In genomic region chr6:40685771-40686170, GRCh38 we compare ENCODE assay signal across 15 cellular contexts.
DNase-seq lines count a peak whose midpoint lies in the region; ATAC-seq and TF ChIP-seq lines count a peak whose summit lies in the region.
"Had no signal": no experiment of that assay in that cellular context is flagged by ENCODE, and none has a peak within 500 bp of the region (broad histone marks: within the 10 kb centered on the region; RNA-seq: fewer than 3 reads in every experiment).

No MANE protein-coding gene starts in this region.

- H3K4me1 ChIP-seq in BE2C = peaks cover 12% of the 10 kb centered on the region
- no peaks in the 10 kb centered on the region for H3K4me1 ChIP-seq in mucosa of descending colon (ENCODE audit: low read depth)
- H3K4me1 ChIP-seq in stomach = peaks cover 0 to 7% (median 7%) of the 10 kb centered on the region in 4 donors
- H3K4me1 ChIP-seq in body of pancreas = no peaks in the 10 kb centered on the region
- peaks cover 0 to 7% (median 0%) of the 10 kb centered on the region in 9 donors for H3K4me1 ChIP-seq in heart right ventricle

- no peak overlapping the region for H3K4me3 ChIP-seq in BE2C (ENCODE audit: low read depth, low read length)
- no peak overlapping the region for H3K4me3 ChIP-seq in mucosa of descending colon
- H3K4me3 ChIP-seq in stomach = no peak overlapping the region
- H3K4me3 ChIP-seq in body of pancreas = no peak overlapping the region
- H3K4me3 ChIP-seq in heart right ventricle = no peak overlapping the region
- H3K4me3 ChIP-seq: GM23338 had no signal

- no peak for TF ChIP-seq EP300 in stomach (IDR thresholded peaks at IDR 0.05)

- ATAC-seq in mucosa of descending colon = peak; percentile 72
- ATAC-seq in body of pancreas = no peak
- ATAC-seq in heart right ventricle = no peak
- ATAC-seq: CD8-positive, alpha-beta T cell; GM23338 had no signal

- H3K27me3 ChIP-seq in BE2C (no peaks in the 10 kb centered on the region), stomach (no peaks in the 10 kb centered on the region), body of pancreas (no peaks in the 10 kb centered on the region), heart right ventricle (peaks cover 0 to 25% (median 0%) of the 10 kb centered on the region in 7 donors)

- CTCF ChIA-PET in RWPE1 (lab: Yijun Ruan, JAX) = no interaction called here

- POLR2A ChIA-PET in RWPE1 (lab: Yijun Ruan, JAX; ENCODE audit: low non-redundant PET) = no interaction called here

- intact Hi-C loops in mucosa of descending colon (cut with DNase I, micrococcal nuclease) (no loop called here), stomach (cut with DNase I; ENCODE audit: low total_unique reads) (no loop called here), body of pancreas (cut with DNase I) (no loop called here), heart right ventricle (cut with DNase I) (no loop called here)

- 14 to 28% (median 18%) methylated on average over 5 of the region's 5 CpGs for WGBS in stomach, 5 donors
- WGBS in body of pancreas, 2 donors = 52 to 61% methylated on average over 5 of the region's 5 CpGs
- 42 to 47% methylated on average over 5 of the region's 5 CpGs for WGBS in heart right ventricle, 2 donors

- H3K9me3 ChIP-seq in BE2C (no peaks in the 10 kb centered on the region), mucosa of descending colon (peaks cover 6% of the 10 kb centered on the region), stomach (peaks cover 7 to 13% (median 8%) of the 10 kb centered on the region in 4 donors), body of pancreas (peaks cover 0 to 3% (median 0%) of the 10 kb centered on the region in 3 donors), heart right ventricle (peaks cover 0 to 18% (median 7%) of the 10 kb centered on the region in 11 donors)

- no peak for TF ChIP-seq CTCF in BE2C (IDR thresholded peaks at IDR 0.05; ENCODE audit: low read depth, low read length)
- no peak for TF ChIP-seq CTCF in mucosa of descending colon (IDR thresholded peaks at IDR 0.05)
- TF ChIP-seq CTCF in stomach (IDR thresholded peaks at IDR 0.05) = no peak
- TF ChIP-seq CTCF in RWPE1 (conservative IDR thresholded peaks at IDR 0.05; ENCODE audit: low read depth) = no peak
- no peak for TF ChIP-seq CTCF in body of pancreas (IDR thresholded peaks at IDR 0.05)
- TF ChIP-seq CTCF in heart right ventricle (IDR thresholded peaks at IDR 0.05) = no peak

- DNase-seq in BE2C (peak; percentile 27), NCI-H69 (lab: John Stamatoyannopoulos, UW) (peak; percentile 16), mucosa of descending colon (peak in 1 of 3 donors; percentile 3), stomach (peak; percentile 55), RWPE1 (ENCODE audit: low spot score) (no peak), body of pancreas (no peak), heart right ventricle (no peak)
- DNase-seq: ACHN; CD8-positive, alpha-beta T cell; COR-L47; DMS153; DMS79 treated with DMSO at 0.1 percent for 48 hours; EL; H7 had no signal

- no peak for TF ChIP-seq POLR2A in stomach (IDR thresholded peaks at IDR 0.05)
- no peak for TF ChIP-seq POLR2A in body of pancreas (IDR thresholded peaks at IDR 0.05)

- H3K27ac ChIP-seq in stomach (no peak overlapping the region), RWPE1 (no peak overlapping the region), body of pancreas (no peak overlapping the region), heart right ventricle (no peak overlapping the region)

- H3K36me3 ChIP-seq in BE2C = no peaks in the 10 kb centered on the region
- H3K36me3 ChIP-seq in mucosa of descending colon (ENCODE audit: low read depth) = no peaks in the 10 kb centered on the region
- no peaks in the 10 kb centered on the region for H3K36me3 ChIP-seq in stomach
- no peaks in the 10 kb centered on the region for H3K36me3 ChIP-seq in body of pancreas (replicated peaks in 1 of 2; ENCODE audit: insufficient read depth in 1 of 2, low read depth in 2 of 2)
- H3K36me3 ChIP-seq in heart right ventricle = no peaks in the 10 kb centered on the region

Comparison
In these comparisons a context has a peak if more than half of its experiments do, and no peak if none do; other contexts are left out.
1. DNase-seq: peak in BE2C (single experiment), NCI-H69 (single experiment) and stomach (single experiment); none in RWPE1 (single experiment), body of pancreas (0 of 4) and heart right ventricle (0 of 2).